ENCODE assay signal across 1 cellular context in the genomic region with DNA sequence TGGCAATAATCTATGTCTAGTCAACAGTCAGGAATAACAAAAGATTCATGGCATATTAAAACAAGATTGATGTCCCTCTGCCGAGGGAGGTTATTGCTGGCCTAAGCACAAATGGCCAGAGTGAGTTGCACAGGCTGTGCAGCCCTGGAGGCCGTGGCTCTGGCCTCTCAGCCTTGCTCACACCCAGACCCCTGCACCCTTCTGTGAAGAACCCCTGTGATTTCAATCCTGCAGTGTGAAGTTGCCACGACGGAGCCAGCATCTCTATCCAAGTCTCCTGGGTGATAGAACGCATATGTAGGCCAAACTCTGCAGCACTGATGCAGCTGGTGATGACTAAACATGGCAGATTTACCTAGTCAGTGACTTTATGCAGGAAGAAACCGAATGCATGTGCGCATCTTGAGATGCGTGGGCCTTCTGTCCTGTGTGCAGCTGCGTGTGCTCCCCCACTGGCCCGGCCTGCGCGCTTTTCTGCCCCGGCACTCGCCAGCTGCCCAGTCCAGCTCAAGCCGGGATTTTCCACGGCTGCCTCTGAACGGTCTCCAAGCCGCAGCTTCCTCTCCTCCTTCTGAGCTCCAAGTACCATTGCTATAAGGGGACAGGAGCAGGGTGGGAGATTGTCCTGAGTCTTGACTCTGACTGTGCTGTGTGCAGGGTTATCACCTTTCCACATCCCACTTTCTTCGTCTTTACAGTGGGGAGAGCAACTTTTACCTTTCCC.
TF ChIP-seq lines count a peak whose summit lies in the region.

No MANE protein-coding gene starts in this region.

TF ChIP-seq in GM23338, 12 proteins besides CTCF, POLR2A, EP300 and RAD21:
- TF ChIP-seq, protein P1, sequence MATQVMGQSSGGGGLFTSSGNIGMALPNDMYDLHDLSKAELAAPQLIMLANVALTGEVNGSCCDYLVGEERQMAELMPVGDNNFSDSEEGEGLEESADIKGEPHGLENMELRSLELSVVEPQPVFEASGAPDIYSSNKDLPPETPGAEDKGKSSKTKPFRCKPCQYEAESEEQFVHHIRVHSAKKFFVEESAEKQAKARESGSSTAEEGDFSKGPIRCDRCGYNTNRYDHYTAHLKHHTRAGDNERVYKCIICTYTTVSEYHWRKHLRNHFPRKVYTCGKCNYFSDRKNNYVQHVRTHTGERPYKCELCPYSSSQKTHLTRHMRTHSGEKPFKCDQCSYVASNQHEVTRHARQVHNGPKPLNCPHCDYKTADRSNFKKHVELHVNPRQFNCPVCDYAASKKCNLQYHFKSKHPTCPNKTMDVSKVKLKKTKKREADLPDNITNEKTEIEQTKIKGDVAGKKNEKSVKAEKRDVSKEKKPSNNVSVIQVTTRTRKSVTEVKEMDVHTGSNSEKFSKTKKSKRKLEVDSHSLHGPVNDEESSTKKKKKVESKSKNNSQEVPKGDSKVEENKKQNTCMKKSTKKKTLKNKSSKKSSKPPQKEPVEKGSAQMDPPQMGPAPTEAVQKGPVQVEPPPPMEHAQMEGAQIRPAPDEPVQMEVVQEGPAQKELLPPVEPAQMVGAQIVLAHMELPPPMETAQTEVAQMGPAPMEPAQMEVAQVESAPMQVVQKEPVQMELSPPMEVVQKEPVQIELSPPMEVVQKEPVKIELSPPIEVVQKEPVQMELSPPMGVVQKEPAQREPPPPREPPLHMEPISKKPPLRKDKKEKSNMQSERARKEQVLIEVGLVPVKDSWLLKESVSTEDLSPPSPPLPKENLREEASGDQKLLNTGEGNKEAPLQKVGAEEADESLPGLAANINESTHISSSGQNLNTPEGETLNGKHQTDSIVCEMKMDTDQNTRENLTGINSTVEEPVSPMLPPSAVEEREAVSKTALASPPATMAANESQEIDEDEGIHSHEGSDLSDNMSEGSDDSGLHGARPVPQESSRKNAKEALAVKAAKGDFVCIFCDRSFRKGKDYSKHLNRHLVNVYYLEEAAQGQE (IDR thresholded peaks at IDR 0.05; ENCODE audit: unreplicated experiment), result no peak
- TF ChIP-seq ZNF114 (CRISPR knock-in tag; IDR thresholded peaks at IDR 0.05), result no peak
- no peak for TF ChIP-seq JUNB (IDR thresholded peaks at IDR 0.05; ENCODE audit: unreplicated experiment)
- no peak for TF ChIP-seq ZNF331 (CRISPR knock-in tag; IDR thresholded peaks at IDR 0.05; ENCODE audit: low read depth)
- no peak for TF ChIP-seq STAT1 (IDR thresholded peaks at IDR 0.05; ENCODE audit: unreplicated experiment)
- no peak for TF ChIP-seq NANOG (IDR thresholded peaks at IDR 0.05; ENCODE audit: borderline replicate concordance)
- TF ChIP-seq CREB1 (CRISPR knock-in tag; IDR thresholded peaks at IDR 0.05; ENCODE audit: low read depth), result no peak
- TF ChIP-seq EZH2phosphoT487 (IDR thresholded peaks at IDR 0.05; ENCODE audit: unreplicated experiment), result no peak
- TF ChIP-seq, protein P2, sequence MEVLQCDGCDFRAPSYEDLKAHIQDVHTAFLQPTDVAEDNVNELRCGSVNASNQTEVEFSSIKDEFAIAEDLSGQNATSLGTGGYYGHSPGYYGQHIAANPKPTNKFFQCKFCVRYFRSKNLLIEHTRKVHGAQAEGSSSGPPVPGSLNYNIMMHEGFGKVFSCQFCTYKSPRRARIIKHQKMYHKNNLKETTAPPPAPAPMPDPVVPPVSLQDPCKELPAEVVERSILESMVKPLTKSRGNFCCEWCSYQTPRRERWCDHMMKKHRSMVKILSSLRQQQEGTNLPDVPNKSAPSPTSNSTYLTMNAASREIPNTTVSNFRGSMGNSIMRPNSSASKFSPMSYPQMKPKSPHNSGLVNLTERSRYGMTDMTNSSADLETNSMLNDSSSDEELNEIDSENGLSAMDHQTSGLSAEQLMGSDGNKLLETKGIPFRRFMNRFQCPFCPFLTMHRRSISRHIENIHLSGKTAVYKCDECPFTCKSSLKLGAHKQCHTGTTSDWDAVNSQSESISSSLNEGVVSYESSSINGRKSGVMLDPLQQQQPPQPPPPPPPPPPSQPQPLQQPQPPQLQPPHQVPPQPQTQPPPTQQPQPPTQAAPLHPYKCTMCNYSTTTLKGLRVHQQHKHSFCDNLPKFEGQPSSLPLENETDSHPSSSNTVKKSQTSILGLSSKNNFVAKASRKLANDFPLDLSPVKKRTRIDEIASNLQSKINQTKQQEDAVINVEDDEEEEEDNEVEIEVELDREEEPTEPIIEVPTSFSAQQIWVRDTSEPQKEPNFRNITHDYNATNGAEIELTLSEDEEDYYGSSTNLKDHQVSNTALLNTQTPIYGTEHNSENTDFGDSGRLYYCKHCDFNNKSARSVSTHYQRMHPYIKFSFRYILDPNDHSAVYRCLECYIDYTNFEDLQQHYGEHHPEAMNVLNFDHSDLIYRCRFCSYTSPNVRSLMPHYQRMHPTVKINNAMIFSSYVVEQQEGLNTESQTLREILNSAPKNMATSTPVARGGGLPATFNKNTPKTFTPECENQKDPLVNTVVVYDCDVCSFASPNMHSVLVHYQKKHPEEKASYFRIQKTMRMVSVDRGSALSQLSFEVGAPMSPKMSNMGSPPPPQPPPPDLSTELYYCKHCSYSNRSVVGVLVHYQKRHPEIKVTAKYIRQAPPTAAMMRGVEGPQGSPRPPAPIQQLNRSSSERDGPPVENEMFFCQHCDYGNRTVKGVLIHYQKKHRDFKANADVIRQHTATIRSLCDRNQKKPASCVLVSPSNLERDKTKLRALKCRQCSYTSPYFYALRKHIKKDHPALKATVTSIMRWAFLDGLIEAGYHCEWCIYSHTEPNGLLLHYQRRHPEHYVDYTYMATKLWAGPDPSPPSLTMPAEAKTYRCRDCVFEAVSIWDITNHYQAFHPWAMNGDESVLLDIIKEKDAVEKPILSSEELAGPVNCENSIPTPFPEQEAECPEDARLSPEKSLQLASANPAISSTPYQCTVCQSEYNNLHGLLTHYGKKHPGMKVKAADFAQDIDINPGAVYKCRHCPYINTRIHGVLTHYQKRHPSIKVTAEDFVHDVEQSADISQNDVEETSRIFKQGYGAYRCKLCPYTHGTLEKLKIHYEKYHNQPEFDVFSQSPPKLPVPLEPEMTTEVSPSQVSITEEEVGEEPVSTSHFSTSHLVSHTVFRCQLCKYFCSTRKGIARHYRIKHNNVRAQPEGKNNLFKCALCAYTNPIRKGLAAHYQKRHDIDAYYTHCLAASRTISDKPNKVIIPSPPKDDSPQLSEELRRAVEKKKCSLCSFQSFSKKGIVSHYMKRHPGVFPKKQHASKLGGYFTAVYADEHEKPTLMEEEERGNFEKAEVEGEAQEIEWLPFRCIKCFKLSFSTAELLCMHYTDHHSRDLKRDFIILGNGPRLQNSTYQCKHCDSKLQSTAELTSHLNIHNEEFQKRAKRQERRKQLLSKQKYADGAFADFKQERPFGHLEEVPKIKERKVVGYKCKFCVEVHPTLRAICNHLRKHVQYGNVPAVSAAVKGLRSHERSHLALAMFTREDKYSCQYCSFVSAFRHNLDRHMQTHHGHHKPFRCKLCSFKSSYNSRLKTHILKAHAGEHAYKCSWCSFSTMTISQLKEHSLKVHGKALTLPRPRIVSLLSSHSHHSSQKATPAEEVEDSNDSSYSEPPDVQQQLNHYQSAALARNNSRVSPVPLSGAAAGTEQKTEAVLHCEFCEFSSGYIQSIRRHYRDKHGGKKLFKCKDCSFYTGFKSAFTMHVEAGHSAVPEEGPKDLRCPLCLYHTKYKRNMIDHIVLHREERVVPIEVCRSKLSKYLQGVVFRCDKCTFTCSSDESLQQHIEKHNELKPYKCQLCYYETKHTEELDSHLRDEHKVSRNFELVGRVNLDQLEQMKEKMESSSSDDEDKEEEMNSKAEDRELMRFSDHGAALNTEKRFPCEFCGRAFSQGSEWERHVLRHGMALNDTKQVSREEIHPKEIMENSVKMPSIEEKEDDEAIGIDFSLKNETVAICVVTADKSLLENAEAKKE (CRISPR knock-in tag; IDR thresholded peaks at IDR 0.05), result no peak
- no peak for TF ChIP-seq POLR2AphosphoS5 (IDR thresholded peaks at IDR 0.05; ENCODE audit: low read depth)
- no peak for TF ChIP-seq EZH2 (IDR thresholded peaks at IDR 0.05; ENCODE audit: low read depth, unreplicated experiment)
